In genomic region chr10:7494034-7494433, GRCh38 we compare ENCODE assay signal across 18 cellular contexts.
DNase-seq lines count a peak whose midpoint lies in the region; ATAC-seq and TF ChIP-seq lines count a peak whose summit lies in the region.
"Had no signal": no experiment of that assay in that cellular context is flagged by ENCODE, and none has a peak within 500 bp of the region (broad histone marks: within the 10 kb centered on the region; RNA-seq: fewer than 3 reads in every experiment).

No MANE protein-coding gene starts in this region.

- H3K9ac ChIP-seq in KMS-11: no peak overlapping the region; the same call in 1 of the 2 replicates

- H3K9me3 ChIP-seq in thyroid gland: no peaks in the 10 kb centered on the region
- H3K9me3 ChIP-seq: BE2C, HAP-1, SJSA1 had no signal

- H3K36me3 ChIP-seq in KMS-11 (ENCODE audit: insufficient read depth) (no peaks in the 10 kb centered on the region), thyroid gland (no peaks in the 10 kb centered on the region)
- H3K36me3 ChIP-seq: BE2C, HAP-1, SJSA1 had no signal

- peaks cover 7% of the 10 kb centered on the region; the same call in 1 of the 2 replicates for H3K27me3 Mint-ChIP-seq in WTC11 (ENCODE audit: low read depth)
- H3K27me3 Mint-ChIP-seq: CD8-positive, alpha-beta memory T cell had no signal

- peaks cover 11% of the 10 kb centered on the region for H3K9me3 Mint-ChIP-seq in WTC11
- H3K9me3 Mint-ChIP-seq: CD8-positive, alpha-beta memory T cell had no signal

- WGBS in thyroid gland, 2 donors: 56 to 68% methylated on average over 3 of the region's 3 CpGs

- H3K27me3 ChIP-seq in KMS-11 (ENCODE audit: insufficient read depth, low read depth) (no peaks in the 10 kb centered on the region), thyroid gland (no peaks in the 10 kb centered on the region)
- H3K27me3 ChIP-seq: SJSA1 had no signal

- CTCF ChIA-PET in WTC11 (lab: Charles Lee): interaction anchor here (0.7 to 3.6 kb wide), 6 partner anchors 9 to 373 kb away, joined by 3 to 12 read pairs (median 4); no protein-coding TSS in a partner anchor

- no peaks in the 10 kb centered on the region for H3K36me3 Mint-ChIP-seq in WTC11

- no peak for TF ChIP-seq POLR2A in thyroid gland (IDR thresholded peaks at IDR 0.05)

- H2AFZ ChIP-seq in KMS-11 (ENCODE audit: low read depth): peak overlapping the region; percentile 31; the same call in 1 of the 2 replicates

- no peak overlapping the region for H3K27ac Mint-ChIP-seq in WTC11

- TF ChIP-seq CTCF in KMS-11 (conservative IDR thresholded peaks at IDR 0.05; ENCODE audit: low read depth, low read length) (no peak), WTC11 (IDR thresholded peaks at IDR 0.05) (no peak), thyroid gland (IDR thresholded peaks at IDR 0.05) (no peak)

- H3K4me1 Mint-ChIP-seq in WTC11: peaks cover 24% of the 10 kb centered on the region

- H3K4me3 ChIP-seq in KMS-11 (IDR thresholded peaks at IDR 0.05; ENCODE audit: insufficient read depth, low read depth, low read length) (no peak overlapping the region), thyroid gland (replicated peaks in 1 of 3) (no peak overlapping the region)
- H3K4me3 ChIP-seq: HAP-1, SJSA1 had no signal

- intact Hi-C loops in thyroid gland (cut with DNase I): no loop called here

- H3K27ac ChIP-seq in KMS-11 (peak overlapping the region; percentile 94; the same call in 1 of the 2 replicates), thyroid gland (no peak overlapping the region)
- H3K27ac ChIP-seq: SJSA1 had no signal

- POLR2A ChIA-PET in WTC11 (lab: Charles Lee): no interaction called here

- no peaks in the 10 kb centered on the region for H3K79me2 ChIP-seq in KMS-11 (ENCODE audit: insufficient read depth, low read depth)

- no peak overlapping the region for H3K4me3 Mint-ChIP-seq in WTC11

- H3K4me2 ChIP-seq in KMS-11: peak overlapping the region; percentile 88; the same call in 1 of the 2 replicates

- peak; percentile 85 for ATAC-seq in WTC11
- no peak for ATAC-seq in HG03175 (IDR thresholded peaks at IDR 0.05; ENCODE audit: unreplicated experiment)

- DNase-seq in NCI-H1417 (lab: John Stamatoyannopoulos, UW): peak in 2 of 3 experiments; percentile 10 to 64
- DNase-seq in NCI-H1417 treated with DMSO at 0.1 percent for 48 hours (lab: John Stamatoyannopoulos, UW): no peak
- DNase-seq in WTC11 (ENCODE audit: low spot score): no peak
- DNase-seq in thyroid gland: peak; percentile 35 to 43
- DNase-seq in HT-29 (ENCODE audit: low spot score): no peak
- DNase-seq in GM19240 (ENCODE audit: insufficient read length, low spot score): no peak
- DNase-seq: 8988T; BE2C; CD8-positive, alpha-beta memory T cell; GF-D8; KBM-7; NCI-H1694; NCI-H345; NCI-H774 had no signal

- peaks cover 69% of the 10 kb centered on the region for H3K4me1 ChIP-seq in KMS-11 (ENCODE audit: low read depth, poor library complexity, severe bottlenecking)
- H3K4me1 ChIP-seq in thyroid gland: peaks cover 20 to 40% of the 10 kb centered on the region in 2 donors
- H3K4me1 ChIP-seq: BE2C, HAP-1, SJSA1 had no signal

- no peaks in the 10 kb centered on the region for H4K20me1 ChIP-seq in KMS-11 (ENCODE audit: insufficient read depth)

TF ChIP-seq in WTC11, 78 proteins besides CTCF, POLR2A, EP300 and RAD21:
- TF ChIP-seq NFATC4 (CRISPR knock-in tag; IDR thresholded peaks at IDR 0.05) (no peak), ERG (CRISPR knock-in tag; IDR thresholded peaks at IDR 0.05) (no peak), ZNF671 (CRISPR knock-in tag; IDR thresholded peaks at IDR 0.05) (no peak), NR2C2 (CRISPR knock-in tag; IDR thresholded peaks at IDR 0.05) (no peak), ETV6 (CRISPR knock-in tag; IDR thresholded peaks at IDR 0.05) (no peak)

Comparison
In these comparisons a context has a peak if more than half of its experiments do, and no peak if none do; other contexts are left out.
1. DNase-seq: peak in NCI-H1417 (2 of 3) and thyroid gland (2 of 2); none in NCI-H1417 treated with DMSO at 0.1 percent for 48 hours (single experiment), WTC11 (single experiment), HT-29 (single experiment) and GM19240 (single experiment).